24 cellular contexts compared by ENCODE assay signal in the genomic region with DNA sequence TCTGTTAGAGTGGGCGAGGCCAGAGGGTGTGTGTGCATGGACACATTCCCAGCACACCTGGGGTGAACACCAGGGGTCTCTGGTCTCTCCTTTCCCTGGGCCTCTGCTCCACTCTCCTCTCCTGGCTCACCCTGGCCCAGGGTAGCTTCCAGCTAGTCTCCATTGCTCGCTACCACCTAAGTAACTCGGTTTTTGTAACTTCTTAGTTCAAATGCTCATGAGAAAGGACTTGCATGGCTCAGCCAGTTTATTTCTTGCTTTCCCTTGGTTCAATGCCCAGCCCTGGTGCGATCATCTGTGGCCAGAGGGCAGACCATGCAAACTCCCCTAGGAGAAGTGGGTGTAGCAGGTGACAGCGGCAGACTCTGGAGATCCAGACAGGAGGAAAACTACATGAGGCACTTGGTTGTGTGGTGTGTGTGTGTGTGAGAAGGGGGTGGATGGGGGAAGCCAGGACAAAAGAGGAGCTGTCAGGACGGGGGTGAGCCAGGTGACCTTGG. TPM values are rescaled to one million over a fixed set of nuclear protein-coding genes. Genes with fewer than 3 reads are reported as not detected.
"Had no signal": no experiment of that assay in that cellular context is flagged by ENCODE, and none has a peak within 500 bp of the region (broad histone marks: within the 10 kb centered on the region; RNA-seq: fewer than 3 reads in every experiment).

No MANE protein-coding gene starts in this region.

- DNase-seq: activated CD4-positive, alpha-beta T cell treated with anti-CD3 and anti-CD28 coated beads, Interleukin-2, amount 10 ng/mL, durations not matched to agents 7 days and 5 days; activated CD8-positive, alpha-beta memory T cell treated with anti-CD3 and anti-CD28 coated beads, Interleukin-2, amount 50 U/mL, for 48 hours; activated CD8-positive, alpha-beta T cell treated with anti-CD3 and anti-CD28 coated beads, Interleukin-2, amount 10 ng/mL, durations not matched to agents 7 days and 5 days; activated gamma-delta T cell treated with Interleukin-2 at 50 U/mL for 16 hours; activated T-cell treated with anti-CD3 and anti-CD28 coated beads, Interleukin-2, amount 50 U/mL, for 72 hours; cerebellar nuclear complex; effector CD8-positive, alpha-beta T cell; gastrocnemius medialis; heart right ventricle; naive thymus-derived CD4-positive, alpha-beta T cell; stimulated activated naive CD8-positive, alpha-beta T cell treated with anti-CD3 and anti-CD28 coated beads, Interleukin-15, amount 100 ng/mL, for 72 hours; testis; upper lobe of left lung had no signal

- H3K4me1 ChIP-seq: breast epithelium, testis had no signal

- FAIRE-seq: astrocyte had no signal

- H3K27ac ChIP-seq: adrenal gland, breast epithelium, gastrocnemius medialis, heart right ventricle, neutrophil, testis, upper lobe of left lung had no signal

- H3K27me3 ChIP-seq: adrenal gland, breast epithelium, gastrocnemius medialis, heart right ventricle, neutrophil, testis, upper lobe of left lung had no signal

- ATAC-seq: activated CD4-positive, CD25-positive, alpha-beta regulatory T cell treated with anti-CD3 and anti-CD28 coated beads, Interleukin-2, amount 50 U/mL, for 24 hours; activated CD8-positive, alpha-beta T cell treated with anti-CD3 and anti-CD28 coated beads, Interleukin-2, amount 10 ng/mL, durations not matched to agents 7 days and 5 days; activated naive CD4-positive, alpha-beta T cell treated with anti-CD3 and anti-CD28 coated beads, Interleukin-2, amount 50 U/mL, for 72 hours; activated T-cell treated with anti-CD3 and anti-CD28 coated beads, Interleukin-2, amount 50 U/mL, for 72 hours; gastrocnemius medialis; naive thymus-derived CD4-positive, alpha-beta T cell; stimulated activated naive CD8-positive, alpha-beta T cell treated with anti-CD3 and anti-CD28 coated beads, Interleukin-15, amount 100 ng/mL, for 72 hours had no signal

- H3K9me3 ChIP-seq: adrenal gland, neutrophil, testis had no signal

- H3K36me3 ChIP-seq: adrenal gland, breast epithelium, gastrocnemius medialis, heart right ventricle, neutrophil, upper lobe of left lung had no signal

- H3K4me3 ChIP-seq: adrenal gland, breast epithelium, gastrocnemius medialis, heart right ventricle, testis, upper lobe of left lung had no signal

RNA-seq across cellular contexts. Expression of gene ACVRL1, which starts 35.2 kb away (rescaled TPM):
- total RNA-seq: activated CD4-positive, alpha-beta T cell treated with anti-CD3 and anti-CD28 coated beads, Interleukin-2, amount 10 ng/mL, durations not matched to agents 7 days and 5 days; activated CD8-positive, alpha-beta T cell treated with anti-CD3 and anti-CD28 coated beads, Interleukin-2, amount 10 ng/mL, durations not matched to agents 7 days and 5 days; activated naive CD4-positive, alpha-beta T cell treated with anti-CD3 and anti-CD28 coated beads, Interleukin-2, amount 50 U/mL, for 72 hours; activated T-cell treated with anti-CD3 and anti-CD28 coated beads, Interleukin-2, amount 50 U/mL, for 72 hours; T-helper 1 cell treated with Interleukin-12 subunit alpha and Interleukin-12 subunit beta and Interleukin-4 antibody, amounts not matched to agents 30 ng/mL and 1 ng/mL, for 36 hours had no signal
- polyA plus RNA-seq: naive thymus-derived CD4-positive, alpha-beta T cell had no signal

RNA-seq across cellular contexts. Expression of gene ANKRD33, which starts 54.6 kb away (rescaled TPM):
- total RNA-seq: activated CD4-positive, alpha-beta T cell treated with anti-CD3 and anti-CD28 coated beads, Interleukin-2, amount 10 ng/mL, durations not matched to agents 7 days and 5 days; activated CD8-positive, alpha-beta T cell treated with anti-CD3 and anti-CD28 coated beads, Interleukin-2, amount 10 ng/mL, durations not matched to agents 7 days and 5 days; activated naive CD4-positive, alpha-beta T cell treated with anti-CD3 and anti-CD28 coated beads, Interleukin-2, amount 50 U/mL, for 72 hours; activated T-cell treated with anti-CD3 and anti-CD28 coated beads, Interleukin-2, amount 50 U/mL, for 72 hours; astrocyte; breast epithelium; gastrocnemius medialis; heart right ventricle; liver; mucosa of gallbladder; naive thymus-derived CD4-positive, alpha-beta T cell; posterior vena cava; skeletal muscle tissue; T-helper 1 cell treated with Interleukin-12 subunit alpha and Interleukin-12 subunit beta and Interleukin-4 antibody, amounts not matched to agents 30 ng/mL and 1 ng/mL, for 36 hours; upper lobe of left lung had no signal
- polyA plus RNA-seq: liver; naive thymus-derived CD4-positive, alpha-beta T cell had no signal
